ENCODE assay signal across 28 cellular contexts in the genomic region with DNA sequence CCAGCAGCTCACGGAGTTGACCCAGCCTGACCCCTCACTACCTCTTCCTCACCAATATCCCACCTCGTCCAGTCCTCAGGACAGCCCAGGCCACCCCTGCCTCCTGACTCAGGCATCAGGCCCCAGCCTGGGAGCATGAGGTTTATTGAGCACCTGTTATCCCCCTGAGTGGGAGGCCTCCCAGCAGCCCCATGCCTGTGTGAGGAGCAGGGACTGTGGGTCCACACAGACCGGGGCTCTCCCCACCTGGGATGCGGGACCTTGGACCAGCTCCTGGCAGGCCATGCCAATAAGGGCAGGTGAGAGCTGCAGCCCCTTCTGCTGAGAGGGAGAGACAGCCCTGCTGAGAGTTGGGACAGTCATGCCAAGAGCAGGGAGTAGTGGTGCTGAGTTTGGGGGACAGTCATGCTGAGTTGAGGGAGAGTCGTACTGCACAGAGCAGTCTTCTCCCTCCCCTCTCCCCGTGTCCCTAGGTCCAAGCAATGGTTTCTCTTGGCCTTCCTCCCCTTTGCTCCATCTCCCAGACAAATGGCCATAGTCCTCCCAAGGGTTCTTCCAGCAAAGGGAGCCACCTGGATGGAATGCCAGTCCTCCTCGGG. TPM values are rescaled to one million over a fixed set of nuclear protein-coding genes. Genes with fewer than 3 reads are reported as not detected.
A peak's percentile ranks its signal among the peaks of the same experiment; 100 is the strongest.
DNase-seq lines count a peak whose midpoint lies in the region; ATAC-seq and TF ChIP-seq lines count a peak whose summit lies in the region.
"Had no signal": no experiment of that assay in that cellular context is flagged by ENCODE, and none has a peak within 500 bp of the region (broad histone marks: within the 10 kb centered on the region; RNA-seq: fewer than 3 reads in every experiment).

No MANE protein-coding gene starts in this region.

- H3K36me3 Mint-ChIP-seq in naive B cell = no peaks in the 10 kb centered on the region
- H3K36me3 Mint-ChIP-seq: brain had no signal

- no peaks in the 10 kb centered on the region for H3K36me3 ChIP-seq in heart right ventricle
- no peaks in the 10 kb centered on the region for H3K36me3 ChIP-seq in OCI-LY7 (ENCODE audit: insufficient read depth, low read length)
- H3K36me3 ChIP-seq in upper lobe of right lung = no peaks in the 10 kb centered on the region
- no peaks in the 10 kb centered on the region for H3K36me3 ChIP-seq in MG63
- H3K36me3 ChIP-seq: Peyer's patch, transverse colon had no signal

- 79 to 81% methylated on average over 7 of the region's 7 CpGs for WGBS in heart right ventricle, 2 donors

- H3K27me3 Mint-ChIP-seq in naive B cell = peaks cover 13 to 17% (median 13%) of the 10 kb centered on the region in 3 donors

- H3K4me3 ChIP-seq in heart right ventricle (no peak overlapping the region), OCI-LY7 (ENCODE audit: low read depth, low read length, poor library complexity, severe bottlenecking) (peak overlapping the region; percentile 31), upper lobe of right lung (no peak overlapping the region), MG63 (no peak overlapping the region)
- H3K4me3 ChIP-seq: Peyer's patch, SK-N-MC, smooth muscle cell, transverse colon had no signal

- peak overlapping the region in 5 of 6 donors; percentile 69 to 96 (median 93) for H3K27ac Mint-ChIP-seq in naive B cell
- H3K27ac Mint-ChIP-seq: activated naive CD8-positive, alpha-beta T cell treated with anti-CD3 and anti-CD28 coated beads, Interleukin-2, amount 50 U/mL, for 24 hours; activated T-helper 2 cell treated with anti-CD3 and anti-CD28 coated beads, Interferon-gamma antibody, Interleukin-2, Interleukin-4, amounts not matched to agents 10 μg/mL and 5 μg/mL and 100 μg/mL, durations not matched to agents 14 hours and 24 hours and 36 hours; brain had no signal

- H3K27ac ChIP-seq in heart right ventricle = peak overlapping the region in 1 of 10 donors; percentile 56
- H3K27ac ChIP-seq in OCI-LY7 (ENCODE audit: low read depth, low read length, poor library complexity, severe bottlenecking) = peak overlapping the region; percentile 97
- H3K27ac ChIP-seq in upper lobe of right lung = no peak overlapping the region
- H3K27ac ChIP-seq: SK-N-MC, VCaP had no signal

- CTCF ChIA-PET in OCI-LY7 (lab: Charles Lee; ENCODE audit: unreplicated experiment) = no interaction called here

- H3K9me3 Mint-ChIP-seq in naive B cell = peaks cover 0 to 3% (median 0%) of the 10 kb centered on the region in 7 donors
- H3K9me3 Mint-ChIP-seq: activated naive CD8-positive, alpha-beta T cell treated with anti-CD3 and anti-CD28 coated beads, Interleukin-2, amount 50 U/mL, for 24 hours; activated T-helper 2 cell treated with anti-CD3 and anti-CD28 coated beads, Interferon-gamma antibody, Interleukin-2, Interleukin-4, amounts not matched to agents 10 μg/mL and 5 μg/mL and 100 μg/mL, durations not matched to agents 14 hours and 24 hours and 36 hours; neural crest cell had no signal

- DNase-seq in heart right ventricle = no peak
- DNase-seq in Right ventricle myocardium superior = no peak
- DNase-seq in OCI-LY7 (ENCODE audit: low spot score) = peak; percentile 27
- no peak for DNase-seq in naive B cell
- DNase-seq in upper lobe of right lung = peak; percentile 64
- DNase-seq in MG63 = no peak
- no peak for DNase-seq in DMS 273 (lab: John Stamatoyannopoulos, UW; ENCODE audit: unreplicated experiment)
- DNase-seq: activated CD4-positive, alpha-beta T cell treated with anti-CD3 and anti-CD28 coated beads, Interleukin-2, amount 50 U/mL, for 48 hours; activated CD8-positive, alpha-beta memory T cell treated with anti-CD3 and anti-CD28 coated beads, Interleukin-2, amount 50 U/mL, for 48 hours; effector memory CD4-positive, alpha-beta T cell; foreskin melanocyte; NCI-H446 treated with DMSO at 0.1 percent for 48 hours; stimulated activated CD4-positive, alpha-beta T cell treated with anti-CD3 and anti-CD28 coated beads, Interleukin-4, amount 100 ng/mL, for 1 hour had no signal

- peaks cover 48 to 68% (median 56%) of the 10 kb centered on the region in 3 donors for H3K4me1 Mint-ChIP-seq in naive B cell

- BruUV-seq in OCI-LY7 (replicated peaks; lab: Mats Ljungman, UMichigan) = no TSS peak

- no peak overlapping the region for H2AFZ ChIP-seq in OCI-LY7 (ENCODE audit: low read length)

- no peaks in the 10 kb centered on the region for H4K20me1 ChIP-seq in OCI-LY7 (ENCODE audit: insufficient read depth, low read length)

- H3K27me3 ChIP-seq in heart right ventricle (peaks cover 0 to 23% (median 0%) of the 10 kb centered on the region in 7 donors), upper lobe of right lung (peaks cover 14% of the 10 kb centered on the region), MG63 (0 out of 2 replicates have a peak, but pooled peaks cover 2% of the 10 kb centered on the region)
- H3K27me3 ChIP-seq: Peyer's patch had no signal

- intact Hi-C loops in heart right ventricle (cut with DNase I) (loop anchor here in 2 of 10 donors (5.0 to 10.0 kb wide), 2 partner anchors 85 to 1053 kb away; no protein-coding TSS in a partner anchor), Right ventricle myocardium superior (cut with DNase I) (no loop called here), OCI-LY7 (cut with micrococcal nuclease; ENCODE audit: unreplicated experiment) (loop anchor here (2.0 to 5.0 kb wide), 2 partner anchors 61 to 162 kb away; no protein-coding TSS in a partner anchor), upper lobe of right lung (cut with DNase I) (no loop called here)

- ATAC-seq in heart right ventricle (peak in 5 of 8 donors; percentile 8 to 49 (median 21)), Right ventricle myocardium superior (ENCODE audit: poor library complexity) (no peak), naive B cell (ENCODE audit: low read depth in 2 of 2) (no peak), upper lobe of right lung (peak; percentile 17), GM21367 (IDR thresholded peaks at IDR 0.05; ENCODE audit: unreplicated experiment) (no peak)
- ATAC-seq: activated naive CD8-positive, alpha-beta T cell treated with anti-CD3 and anti-CD28 coated beads, Interleukin-2, amount 50 U/mL, for 24 hours had no signal

- peaks cover 10% of the 10 kb centered on the region for H3K79me2 ChIP-seq in OCI-LY7 (ENCODE audit: insufficient read depth, low read depth, low read length)

- peak overlapping the region; percentile 72 for H3K4me2 ChIP-seq in OCI-LY7 (ENCODE audit: low read length)
- H3K4me2 ChIP-seq: smooth muscle cell had no signal

- POLR2A ChIA-PET in OCI-LY7 (lab: Charles Lee) = interaction anchor here (2.0 kb wide), 1 partner anchor 8 kb away, joined by 6 read pairs; no protein-coding TSS in a partner anchor

- peak overlapping the region; percentile 46 to 87 (median 82) for H3K4me3 Mint-ChIP-seq in naive B cell
- H3K4me3 Mint-ChIP-seq: activated naive CD8-positive, alpha-beta T cell treated with anti-CD3 and anti-CD28 coated beads, Interleukin-2, amount 50 U/mL, for 24 hours; brain; neural crest cell had no signal

- TF ChIP-seq CTCF in heart right ventricle (IDR thresholded peaks at IDR 0.05) (no peak), OCI-LY7 (conservative IDR thresholded peaks at IDR 0.05; ENCODE audit: low read length) (no peak), upper lobe of right lung (IDR thresholded peaks at IDR 0.05) (no peak)

- no peaks in the 10 kb centered on the region for H3K9me2 ChIP-seq in OCI-LY7 (ENCODE audit: insufficient read depth, low read length)

- H3K4me1 ChIP-seq in heart right ventricle (peaks cover 0 to 78% (median 10%) of the 10 kb centered on the region in 9 donors), OCI-LY7 (ENCODE audit: insufficient read depth, low read length, poor library complexity, severe bottlenecking) (peaks cover 64% of the 10 kb centered on the region), upper lobe of right lung (no peaks in the 10 kb centered on the region)
- H3K4me1 ChIP-seq: Peyer's patch, transverse colon had no signal

- H3K9me3 ChIP-seq in heart right ventricle (no peaks in the 10 kb centered on the region), OCI-LY7 (ENCODE audit: low read length) (no peaks in the 10 kb centered on the region), upper lobe of right lung (no peaks in the 10 kb centered on the region), MG63 (no peaks in the 10 kb centered on the region)
- H3K9me3 ChIP-seq: Peyer's patch, transverse colon had no signal

RNA-seq across cellular contexts. Expression of a gene that starts 11.9 kb away (rescaled TPM):
- total RNA-seq in heart right ventricle (10 to 100 TPM in 1 of 10 donors, 1 to 10 TPM in 8, under 1 TPM in 1; 0.97 to 64.7 (median 2.8) TPM), Right ventricle myocardium superior (4.0 TPM), OCI-LY7 (2022) (0.30 and 0.42 TPM in 2 replicates), upper lobe of right lung (63.0 TPM)
- polyA plus RNA-seq in heart right ventricle (1 to 10 TPM; 1.5 to 2.1 TPM), naive B cell (ENCODE audit: low read depth in 6 of 6) (10 to 100 TPM in 2 of 6 donors, 1 to 10 TPM in 4; 2.6 to 33.1 (median 7.9) TPM)
- total RNA-seq in OCI-LY7 (2014; rRNA removed; shearing (Covaris generic)) = 0.19 TPM in 1 of 2 replicates, not detected in the other
- not detected in 2 replicates for total RNA-seq in MG63 (2014; rRNA removed; shearing (Covaris generic); ENCODE audit: low replicate concordance)
- total RNA-seq: A172; activated T-helper 2 cell treated with anti-CD3 and anti-CD28 coated beads, Interferon-gamma antibody, Interleukin-2, Interleukin-4, amounts not matched to agents 10 μg/mL and 5 μg/mL and 100 μg/mL, durations not matched to agents 14 hours and 24 hours and 36 hours; H4; neural crest cell; pulmonary artery endothelial cell; smooth muscle cell; T-helper 2 cell treated with Interferon-gamma antibody and Interleukin-4, amounts not matched to agents 100 ng/mL and 5 ng/mL, for 36 hours had no signal

RNA-seq across cellular contexts. Expression of a gene that starts 49.0 kb away (rescaled TPM):
- total RNA-seq in heart right ventricle (under 1 TPM in 3 of 10 donors, not detected in 7; 0.25 to 0.46 (median 0.26) TPM), Right ventricle myocardium superior (0.30 TPM), OCI-LY7 (2022) (not detected in 2 replicates), upper lobe of right lung (not detected)
- polyA plus RNA-seq in heart right ventricle (under 1 TPM; 0.19 to 0.44 TPM), naive B cell (ENCODE audit: low read depth in 6 of 6) (not detected)
- not detected in 2 replicates for total RNA-seq in OCI-LY7 (2014; rRNA removed; shearing (Covaris generic))
- not detected in 2 replicates for total RNA-seq in MG63 (2014; rRNA removed; shearing (Covaris generic); ENCODE audit: low replicate concordance)
- total RNA-seq: A172; activated T-helper 2 cell treated with anti-CD3 and anti-CD28 coated beads, Interferon-gamma antibody, Interleukin-2, Interleukin-4, amounts not matched to agents 10 μg/mL and 5 μg/mL and 100 μg/mL, durations not matched to agents 14 hours and 24 hours and 36 hours; H4; mononuclear cell; neural crest cell; Peyer's patch; pulmonary artery endothelial cell; smooth muscle cell; T-helper 2 cell treated with Interferon-gamma antibody and Interleukin-4, amounts not matched to agents 100 ng/mL and 5 ng/mL, for 36 hours; transverse colon had no signal
- polyA plus RNA-seq: smooth muscle cell had no signal

Comparison
In these comparisons a context has a peak if more than half of its experiments do, and no peak if none do; other contexts are left out.
1. ATAC-seq: peak in heart right ventricle (5 of 8) and upper lobe of right lung (single experiment); none in Right ventricle myocardium superior (single experiment), naive B cell (0 of 2) and GM21367 (single experiment).
2. DNase-seq: peak in OCI-LY7 (single experiment) and upper lobe of right lung (single experiment); none in heart right ventricle (0 of 2), Right ventricle myocardium superior (single experiment), naive B cell (single experiment), MG63 (single experiment) and DMS 273 (single experiment).